19 cellular contexts compared by ENCODE assay signal in genomic region chr2:9228781-9229469, GRCh38. TPM values are rescaled to one million over a fixed set of nuclear protein-coding genes. Genes with fewer than 3 reads are reported as not detected.
A peak's percentile ranks its signal among the peaks of the same experiment; 100 is the strongest.
DNase-seq lines count a peak whose midpoint lies in the region; ATAC-seq, FAIRE-seq and TF ChIP-seq lines count a peak whose summit lies in the region.
"Had no signal": no experiment of that assay in that cellular context is flagged by ENCODE, and none has a peak within 500 bp of the region (broad histone marks: within the 10 kb centered on the region; RNA-seq: fewer than 3 reads in every experiment).

No MANE protein-coding gene starts in this region.

- H3K4me1 ChIP-seq in HepG2 (ENCODE audit: insufficient read depth, low read length) (peaks cover 61% of the 10 kb centered on the region), right lobe of liver (peaks cover 0 to 7% (median 0%) of the 10 kb centered on the region in 4 donors), mesenchymal stem cell (ENCODE audit: control insufficient read depth, insufficient read depth, low read depth, low read length) (peaks cover 29% of the 10 kb centered on the region)

- H3K27me3 ChIP-seq in HepG2 (ENCODE audit: control insufficient read depth in 1 of 2, insufficient read depth in 2 of 2, low read length in 2 of 2) (no peaks in the 10 kb centered on the region), right lobe of liver (no peaks in the 10 kb centered on the region), mesenchymal stem cell (ENCODE audit: control insufficient read depth in 1 of 2, insufficient read depth in 1 of 2, low read length in 2 of 2) (no peaks in the 10 kb centered on the region)
- H3K27me3 ChIP-seq: Peyer's patch had no signal

- H2AK5ac ChIP-seq in mesenchymal stem cell (ENCODE audit: low read length, severe bottlenecking): no peak overlapping the region

- no peaks in the 10 kb centered on the region for H3K36me3 ChIP-seq in HepG2 (replicated peaks in 1 of 2; ENCODE audit: control insufficient read depth in 1 of 2, insufficient read depth in 2 of 2, low read length in 2 of 2)
- no peaks in the 10 kb centered on the region for H3K36me3 ChIP-seq in right lobe of liver
- H3K36me3 ChIP-seq in mesenchymal stem cell (ENCODE audit: control insufficient read depth in 1 of 2, insufficient read depth in 2 of 2, low read depth in 1 of 2, low read length in 2 of 2): peaks cover 3% of the 10 kb centered on the region in 2 experiments
- H3K36me3 ChIP-seq: Peyer's patch had no signal

- TF ChIP-seq EP300 in HepG2 (IDR thresholded peaks at IDR 0.05; ENCODE audit: low read depth in 2 of 2, low read length in 2 of 2): no peak
- no peak for TF ChIP-seq EP300 in HepG2 (CRISPR knock-in tag; IDR thresholded peaks at IDR 0.05; ENCODE audit: borderline replicate concordance)

- no peak for TF ChIP-seq RAD21 in HepG2 (CRISPR knock-in tag; IDR thresholded peaks at IDR 0.05)

- no peak for FAIRE-seq in HepG2 (lab: Jason Lieb, UNC)
- no peak for FAIRE-seq in urothelium cell line (lab: Jason Lieb, UNC)

- POLR2A ChIA-PET in HepG2 (lab: Yijun Ruan, JAX): no interaction called here

- H3K36me3 Mint-ChIP-seq in brain (no peaks in the 10 kb centered on the region), type B pancreatic cell (peaks cover 7% of the 10 kb centered on the region)
- H3K36me3 Mint-ChIP-seq: naive thymus-derived CD4-positive, alpha-beta T cell had no signal

- no peak for TF ChIP-seq POLR2A in HepG2 (IDR thresholded peaks at IDR 0.05; ENCODE audit: insufficient read depth in 1 of 2, low read depth in 2 of 2, low read length in 2 of 2)
- TF ChIP-seq POLR2A in right lobe of liver (IDR thresholded peaks at IDR 0.05): no peak

- H3K9me3 Mint-ChIP-seq in brain (no peaks in the 10 kb centered on the region), type B pancreatic cell (no peaks in the 10 kb centered on the region)
- H3K9me3 Mint-ChIP-seq: activated T-helper 17 cell treated with anti-CD3 and anti-CD28 coated beads, Interleukin-2, amount 50 U/mL, for 72 hours; central memory CD8-positive, alpha-beta T cell; memory B cell had no signal

- H2BK15ac ChIP-seq in mesenchymal stem cell (ENCODE audit: low read depth, poor library complexity, severe bottlenecking): peak overlapping the region; percentile 6

- no TSS peak for BruUV-seq in HepG2 (replicated peaks; lab: Mats Ljungman, UMichigan)

- H2AFZ ChIP-seq in HepG2 (ENCODE audit: low read length): no peak overlapping the region
- H2AFZ ChIP-seq in mesenchymal stem cell (ENCODE audit: low read depth, low read length): no peak overlapping the region

- H3K9ac ChIP-seq in HepG2 (ENCODE audit: insufficient read depth, low read depth, low read length): no peak overlapping the region
- no peak overlapping the region for H3K9ac ChIP-seq in mesenchymal stem cell (ENCODE audit: low read length)

- H3K14ac ChIP-seq in mesenchymal stem cell (ENCODE audit: low read length in 2 of 2): peak overlapping the region in 1 of 2 experiments; percentile 91

- peak overlapping the region in 1 of 2 experiments; percentile 73 for H3K18ac ChIP-seq in mesenchymal stem cell (ENCODE audit: low read depth in 1 of 2, low read length in 2 of 2)

- H4K8ac ChIP-seq in mesenchymal stem cell (ENCODE audit: low read length): peak overlapping the region; percentile 29

- no peak for ATAC-seq in HepG2
- ATAC-seq in right lobe of liver: no peak
- no peak for ATAC-seq in GM18867 (IDR thresholded peaks at IDR 0.05; ENCODE audit: unreplicated experiment)
- no peak for ATAC-seq in GM21526 (IDR thresholded peaks at IDR 0.05; ENCODE audit: low FRiP score, unreplicated experiment)
- ATAC-seq: activated T-helper 17 cell treated with anti-CD3 and anti-CD28 coated beads, Interleukin-2, amount 50 U/mL, for 72 hours; naive thymus-derived CD4-positive, alpha-beta T cell had no signal

- in situ Hi-C loops in HepG2 (cut with HindIII; ENCODE audit: extremely low pct_ligation_motif_present, low pct_unique_long_range_greater_than_20kb): no loop called here

- H4K91ac ChIP-seq in mesenchymal stem cell (ENCODE audit: low read length): no peak overlapping the region

- peak overlapping the region in 1 of 2 experiments; percentile 70 for H2BK12ac ChIP-seq in mesenchymal stem cell (ENCODE audit: low read length in 2 of 2)

- DNase-seq in HepG2 (ENCODE audit: low spot score) (no peak), right lobe of liver (no peak), mesenchymal stem cell (no peak), type B pancreatic cell (ENCODE audit: extremely low spot score, unreplicated experiment) (peak; percentile 54), urothelium cell line (ENCODE audit: low spot score) (no peak)
- DNase-seq: activated CD4-positive, alpha-beta T cell treated with anti-CD3 and anti-CD28 coated beads for 1 hour; DND-41; effector CD8-positive, alpha-beta T cell; hippocampal formation; islet precursor cell; naive thymus-derived CD4-positive, alpha-beta T cell; NCI-H1694 treated with DMSO at 0.1 percent for 48 hours; Peyer's patch had no signal

- no peaks in the 10 kb centered on the region for H4K20me1 ChIP-seq in HepG2 (ENCODE audit: insufficient read depth, low read length)

- no peak for TF ChIP-seq CTCF in HepG2 (CRISPR knock-in tag; IDR thresholded peaks at IDR 0.05)
- TF ChIP-seq CTCF in right lobe of liver (IDR thresholded peaks at IDR 0.05): no peak
- TF ChIP-seq CTCF in brain (conservative IDR thresholded peaks at IDR 0.05): no peak
- TF ChIP-seq CTCF in type B pancreatic cell (conservative IDR thresholded peaks at IDR 0.05): no peak

- CTCF ChIA-PET in HepG2 (lab: Yijun Ruan, JAX; ENCODE audit: low intra/inter-chr PET ratio, low total read pairs): no interaction called here

- peak overlapping the region in 1 of 2 experiments; percentile 51 for H3K4ac ChIP-seq in mesenchymal stem cell (ENCODE audit: low read depth in 1 of 2, low read length in 2 of 2)

- 89% methylated on average over 14 of the region's 15 CpGs for WGBS in HepG2 (ENCODE audit: low lambda C conversion rate)
- WGBS in right lobe of liver (ENCODE audit: insufficient coverage, low coverage, low lambda C conversion rate, missing lambda C conversion rate): 80% methylated on average over 8 of the region's 15 CpGs
- 98% methylated on average over 14 of the region's 15 CpGs for WGBS in mesenchymal stem cell

- intact Hi-C loops in HepG2 (cut with micrococcal nuclease; ENCODE audit: unreplicated experiment) (no loop called here), right lobe of liver (cut with DNase I) (no loop called here)

- H3K79me1 ChIP-seq in mesenchymal stem cell (replicated peaks; ENCODE audit: low read length, poor library complexity, severe bottlenecking): peaks cover 26% of the 10 kb centered on the region

- peaks cover 29% of the 10 kb centered on the region for H3K79me2 ChIP-seq in HepG2 (ENCODE audit: insufficient read depth, low read length)

- H3K4me1 Mint-ChIP-seq in brain (peaks cover 91% of the 10 kb centered on the region), type B pancreatic cell (ENCODE audit: unreplicated experiment) (peaks cover 78% of the 10 kb centered on the region)
- H3K4me1 Mint-ChIP-seq: activated T-helper 17 cell treated with anti-CD3 and anti-CD28 coated beads, Interleukin-2, amount 50 U/mL, for 72 hours; central memory CD8-positive, alpha-beta T cell; memory B cell had no signal

- H3K23ac ChIP-seq in mesenchymal stem cell (ENCODE audit: low read length in 2 of 2): no peak overlapping the region

- H3K27ac ChIP-seq in HepG2 (ENCODE audit: extremely low read length, insufficient read depth, low read length) (no peak overlapping the region), right lobe of liver (no peak overlapping the region), mesenchymal stem cell (ENCODE audit: low read length, poor library complexity, severe bottlenecking) (no peak overlapping the region)
- H3K27ac ChIP-seq: Peyer's patch had no signal

- H3K9me3 ChIP-seq in HepG2 (ENCODE audit: low read length) (no peaks in the 10 kb centered on the region), right lobe of liver (no peaks in the 10 kb centered on the region), mesenchymal stem cell (ENCODE audit: control insufficient read depth, low read length) (no peaks in the 10 kb centered on the region)
- H3K9me3 ChIP-seq: Peyer's patch had no signal

- no peak overlapping the region for H2BK120ac ChIP-seq in mesenchymal stem cell (ENCODE audit: low read depth, low read length)

- H3K4me3 Mint-ChIP-seq in brain: peak overlapping the region in 3 of 5 experiments; percentile 7 to 33 (median 11)
- H3K4me3 Mint-ChIP-seq in type B pancreatic cell: peak overlapping the region; percentile 44
- H3K4me3 Mint-ChIP-seq: activated T-helper 17 cell treated with anti-CD3 and anti-CD28 coated beads, Interleukin-2, amount 50 U/mL, for 72 hours; central memory CD8-positive, alpha-beta T cell; memory B cell; naive thymus-derived CD4-positive, alpha-beta T cell had no signal

- H3K4me2 ChIP-seq in HepG2 (ENCODE audit: low read depth, low read length): no peak overlapping the region
- no peak overlapping the region for H3K4me2 ChIP-seq in mesenchymal stem cell (ENCODE audit: low read length, poor library complexity, severe bottlenecking)

- peak overlapping the region; percentile 39 to 94 (median 78) for H3K27ac Mint-ChIP-seq in brain
- H3K27ac Mint-ChIP-seq in type B pancreatic cell: peak overlapping the region; percentile 67
- H3K27ac Mint-ChIP-seq: activated T-helper 17 cell treated with anti-CD3 and anti-CD28 coated beads, Interleukin-2, amount 50 U/mL, for 72 hours; memory B cell had no signal

- no peak overlapping the region for H2BK5ac ChIP-seq in mesenchymal stem cell (ENCODE audit: low read depth, low read length, poor library complexity, severe bottlenecking)

- H3K4me3 ChIP-seq in HepG2 (replicated peaks in 1 of 3; ENCODE audit: insufficient read depth in 1 of 3, low read depth in 2 of 3, low read length in 3 of 3): no peak overlapping the region
- H3K4me3 ChIP-seq in right lobe of liver: no peak overlapping the region
- H3K4me3 ChIP-seq in mesenchymal stem cell (ENCODE audit: insufficient read depth in 1 of 2, low read depth in 1 of 2, low read length in 2 of 2): no peak overlapping the region
- H3K4me3 ChIP-seq: Peyer's patch had no signal

- H3K27me3 Mint-ChIP-seq in brain (no peaks in the 10 kb centered on the region), type B pancreatic cell (no peaks in the 10 kb centered on the region)

RNA-seq across cellular contexts. Expression of gene ASAP2, which starts 22.3 kb away (rescaled TPM):
- 7.3 and 7.5 TPM in 2 replicates for total RNA-seq in HepG2 (2016; rRNA removed; fragmentation: Illumina TruSeq; extraction: Trizol)
- total RNA-seq in HepG2 (2016; cell fraction: cytosol; rRNA removed; fragmentation: Illumina TruSeq; extraction: Trizol; ENCODE audit: low read depth): 2.7 and 4.4 TPM in 2 replicates
- 5.8 and 6.1 TPM in 2 replicates for total RNA-seq in HepG2 (2016; cell fraction: insoluble cytoplasmic fraction; rRNA removed; fragmentation: Illumina TruSeq; extraction: Trizol)
- 5.3 and 5.4 TPM in 2 replicates for total RNA-seq in HepG2 (2016; cell fraction: membrane; rRNA removed; fragmentation: Illumina TruSeq; extraction: Trizol)
- total RNA-seq in HepG2 (2016; cell fraction: nucleus; rRNA removed; fragmentation: Illumina TruSeq; extraction: Trizol): 9.2 and 12.1 TPM in 2 replicates
- polyA plus RNA-seq in HepG2 (2011; rRNA removed): 15.5 and 22.3 TPM in 2 replicates
- polyA plus RNA-seq in HepG2 (2011; cell fraction: cytosol; rRNA removed): 10.3 and 11.1 TPM in 2 replicates
- polyA plus RNA-seq in HepG2 (2011; cell fraction: nucleus; rRNA removed): 23.5 and 27.0 TPM in 2 replicates
- polyA plus RNA-seq in HepG2 (2012): 8.6 and 9.2 TPM in 2 replicates
- polyA plus RNA-seq in HepG2 (2016; cell fraction: cytosol; fragmentation: Illumina TruSeq; extraction: Trizol; ENCODE audit: low read depth): 0.52 and 0.53 TPM in 2 replicates
- polyA plus RNA-seq in HepG2 (2016; cell fraction: insoluble cytoplasmic fraction; fragmentation: Illumina TruSeq; extraction: Trizol; ENCODE audit: low read depth): 6.8 and 8.0 TPM in 2 replicates
- 2.2 and 2.8 TPM in 2 replicates for polyA plus RNA-seq in HepG2 (2016; cell fraction: membrane; fragmentation: Illumina TruSeq; extraction: Trizol; ENCODE audit: low read depth)
- polyA plus RNA-seq in HepG2 (2016; cell fraction: nucleus; fragmentation: Illumina TruSeq; extraction: Trizol; ENCODE audit: insufficient read depth, low read depth): 12.8 and 15.6 TPM in 2 replicates
- polyA minus RNA-seq in HepG2 (2011; rRNA and poly(A)+ RNA removed; ENCODE audit: low replicate concordance): 13.6 and 22.4 TPM in 2 replicates
- 14.0 and 17.7 TPM in 2 replicates for polyA minus RNA-seq in HepG2 (2011; cell fraction: cytosol; rRNA and poly(A)+ RNA removed)
- polyA minus RNA-seq in HepG2 (2011; cell fraction: nucleus; rRNA and poly(A)+ RNA removed): 49.2 and 56.1 TPM in 2 replicates
- total RNA-seq in right lobe of liver: 1 to 10 TPM; 2.4 to 5.2 (median 3.9) TPM
- 7.0 TPM for polyA plus RNA-seq in brain (ENCODE audit: insufficient read depth, low read depth, low replicate concordance)
- 27.5 TPM for polyA plus RNA-seq in mesenchymal stem cell (2013, experiment 1 of 2)
- 23.9 TPM for polyA plus RNA-seq in mesenchymal stem cell (2013, experiment 2 of 2)
- total RNA-seq in type B pancreatic cell (ENCODE audit: low replicate concordance): 45.6 and 49.6 TPM in 2 replicates
- polyA plus RNA-seq: naive thymus-derived CD4-positive, alpha-beta T cell had no signal
